Comparison of ENCODE assay signal across 1 cellular context in the genomic region with DNA sequence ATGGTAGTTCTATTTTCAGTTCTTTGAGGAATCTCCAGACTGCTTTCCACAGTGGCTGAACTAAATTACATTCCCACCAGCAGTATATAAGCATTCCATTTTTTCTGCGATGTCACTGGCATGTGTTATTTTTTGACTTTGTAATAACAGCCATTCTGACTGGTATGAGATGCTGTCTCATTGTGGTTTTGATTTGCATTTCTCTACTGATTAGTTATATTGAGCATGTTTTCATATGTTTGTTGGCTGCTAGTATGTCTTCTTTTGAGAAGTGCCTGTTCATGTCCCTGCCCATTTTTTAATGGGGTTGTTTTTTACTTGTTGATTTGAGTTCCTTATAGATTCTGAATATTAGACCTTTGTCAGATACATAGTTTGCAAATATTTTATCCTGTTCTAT.
TF ChIP-seq lines count a peak whose summit lies in the region.

No MANE protein-coding gene starts in this region.

TF ChIP-seq in K562, 482 proteins besides CTCF, POLR2A, EP300 and RAD21 (continued from another document and continues in another):
- TF ChIP-seq DPF2 (IDR thresholded peaks at IDR 0.05), result peak; percentile 69; the same call in 1 of the 2 replicates
- TF ChIP-seq, protein P1, sequence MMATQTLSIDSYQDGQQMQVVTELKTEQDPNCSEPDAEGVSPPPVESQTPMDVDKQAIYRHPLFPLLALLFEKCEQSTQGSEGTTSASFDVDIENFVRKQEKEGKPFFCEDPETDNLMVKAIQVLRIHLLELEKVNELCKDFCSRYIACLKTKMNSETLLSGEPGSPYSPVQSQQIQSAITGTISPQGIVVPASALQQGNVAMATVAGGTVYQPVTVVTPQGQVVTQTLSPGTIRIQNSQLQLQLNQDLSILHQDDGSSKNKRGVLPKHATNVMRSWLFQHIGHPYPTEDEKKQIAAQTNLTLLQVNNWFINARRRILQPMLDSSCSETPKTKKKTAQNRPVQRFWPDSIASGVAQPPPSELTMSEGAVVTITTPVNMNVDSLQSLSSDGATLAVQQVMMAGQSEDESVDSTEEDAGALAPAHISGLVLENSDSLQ (IDR thresholded peaks at IDR 0.05), result peak; percentile 24; the same call in 1 of the 2 replicates
- TF ChIP-seq NCOR1 (IDR thresholded peaks at IDR 0.05), result no peak
- peak; percentile 28; the same call in 1 of the 2 replicates for TF ChIP-seq MAFK (IDR thresholded peaks at IDR 0.05; ENCODE audit: low read length)
- no peak for TF ChIP-seq PHF21A (IDR thresholded peaks at IDR 0.05; ENCODE audit: borderline replicate concordance, low read depth)
- TF ChIP-seq, protein P2, sequence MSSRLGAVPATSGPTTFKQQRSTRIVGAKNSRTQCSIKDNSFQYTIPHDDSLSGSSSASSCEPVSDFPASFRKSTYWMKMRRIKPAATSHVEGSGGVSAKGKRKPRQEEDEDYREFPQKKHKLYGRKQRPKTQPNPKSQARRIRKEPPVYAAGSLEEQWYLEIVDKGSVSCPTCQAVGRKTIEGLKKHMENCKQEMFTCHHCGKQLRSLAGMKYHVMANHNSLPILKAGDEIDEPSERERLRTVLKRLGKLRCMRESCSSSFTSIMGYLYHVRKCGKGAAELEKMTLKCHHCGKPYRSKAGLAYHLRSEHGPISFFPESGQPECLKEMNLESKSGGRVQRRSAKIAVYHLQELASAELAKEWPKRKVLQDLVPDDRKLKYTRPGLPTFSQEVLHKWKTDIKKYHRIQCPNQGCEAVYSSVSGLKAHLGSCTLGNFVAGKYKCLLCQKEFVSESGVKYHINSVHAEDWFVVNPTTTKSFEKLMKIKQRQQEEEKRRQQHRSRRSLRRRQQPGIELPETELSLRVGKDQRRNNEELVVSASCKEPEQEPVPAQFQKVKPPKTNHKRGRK (tag; IDR thresholded peaks at IDR 0.05), result no peak
- TF ChIP-seq, protein P3, sequence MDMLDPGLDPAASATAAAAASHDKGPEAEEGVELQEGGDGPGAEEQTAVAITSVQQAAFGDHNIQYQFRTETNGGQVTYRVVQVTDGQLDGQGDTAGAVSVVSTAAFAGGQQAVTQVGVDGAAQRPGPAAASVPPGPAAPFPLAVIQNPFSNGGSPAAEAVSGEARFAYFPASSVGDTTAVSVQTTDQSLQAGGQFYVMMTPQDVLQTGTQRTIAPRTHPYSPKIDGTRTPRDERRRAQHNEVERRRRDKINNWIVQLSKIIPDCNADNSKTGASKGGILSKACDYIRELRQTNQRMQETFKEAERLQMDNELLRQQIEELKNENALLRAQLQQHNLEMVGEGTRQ (CRISPR knock-in tag; IDR thresholded peaks at IDR 0.05), result no peak
- peak; percentile 83 for TF ChIP-seq C11orf30 (IDR thresholded peaks at IDR 0.05; ENCODE audit: low read depth)
- no peak for TF ChIP-seq CHD1 (IDR thresholded peaks at IDR 0.05; ENCODE audit: low read length)
- TF ChIP-seq EHMT2 (IDR thresholded peaks at IDR 0.05), result no peak
- TF ChIP-seq ZNF584 (CRISPR knock-in tag; IDR thresholded peaks at IDR 0.05; ENCODE audit: low read depth), result no peak
- peak in 1 of 2 experiments; percentile 46; a peak in 1 of 4 replicates for TF ChIP-seq KDM1A (IDR thresholded peaks at IDR 0.05)
- TF ChIP-seq EP400 (IDR thresholded peaks at IDR 0.05), result peak; percentile 30; the same call in 1 of the 2 replicates
- TF ChIP-seq, protein P4, sequence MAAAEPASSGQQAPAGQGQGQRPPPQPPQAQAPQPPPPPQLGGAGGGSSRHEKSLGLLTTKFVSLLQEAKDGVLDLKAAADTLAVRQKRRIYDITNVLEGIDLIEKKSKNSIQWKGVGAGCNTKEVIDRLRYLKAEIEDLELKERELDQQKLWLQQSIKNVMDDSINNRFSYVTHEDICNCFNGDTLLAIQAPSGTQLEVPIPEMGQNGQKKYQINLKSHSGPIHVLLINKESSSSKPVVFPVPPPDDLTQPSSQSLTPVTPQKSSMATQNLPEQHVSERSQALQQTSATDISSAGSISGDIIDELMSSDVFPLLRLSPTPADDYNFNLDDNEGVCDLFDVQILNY (CRISPR knock-in tag; IDR thresholded peaks at IDR 0.05), result no peak
- TF ChIP-seq ARID1B (IDR thresholded peaks at IDR 0.05), result peak; percentile 51
- TF ChIP-seq, protein P5, sequence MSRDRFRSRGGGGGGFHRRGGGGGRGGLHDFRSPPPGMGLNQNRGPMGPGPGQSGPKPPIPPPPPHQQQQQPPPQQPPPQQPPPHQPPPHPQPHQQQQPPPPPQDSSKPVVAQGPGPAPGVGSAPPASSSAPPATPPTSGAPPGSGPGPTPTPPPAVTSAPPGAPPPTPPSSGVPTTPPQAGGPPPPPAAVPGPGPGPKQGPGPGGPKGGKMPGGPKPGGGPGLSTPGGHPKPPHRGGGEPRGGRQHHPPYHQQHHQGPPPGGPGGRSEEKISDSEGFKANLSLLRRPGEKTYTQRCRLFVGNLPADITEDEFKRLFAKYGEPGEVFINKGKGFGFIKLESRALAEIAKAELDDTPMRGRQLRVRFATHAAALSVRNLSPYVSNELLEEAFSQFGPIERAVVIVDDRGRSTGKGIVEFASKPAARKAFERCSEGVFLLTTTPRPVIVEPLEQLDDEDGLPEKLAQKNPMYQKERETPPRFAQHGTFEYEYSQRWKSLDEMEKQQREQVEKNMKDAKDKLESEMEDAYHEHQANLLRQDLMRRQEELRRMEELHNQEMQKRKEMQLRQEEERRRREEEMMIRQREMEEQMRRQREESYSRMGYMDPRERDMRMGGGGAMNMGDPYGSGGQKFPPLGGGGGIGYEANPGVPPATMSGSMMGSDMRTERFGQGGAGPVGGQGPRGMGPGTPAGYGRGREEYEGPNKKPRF (IDR thresholded peaks at IDR 0.05; ENCODE audit: low read depth, low read length), result no peak
- TF ChIP-seq RNF2 (IDR thresholded peaks at IDR 0.05), result no peak
- TF ChIP-seq, protein P6, sequence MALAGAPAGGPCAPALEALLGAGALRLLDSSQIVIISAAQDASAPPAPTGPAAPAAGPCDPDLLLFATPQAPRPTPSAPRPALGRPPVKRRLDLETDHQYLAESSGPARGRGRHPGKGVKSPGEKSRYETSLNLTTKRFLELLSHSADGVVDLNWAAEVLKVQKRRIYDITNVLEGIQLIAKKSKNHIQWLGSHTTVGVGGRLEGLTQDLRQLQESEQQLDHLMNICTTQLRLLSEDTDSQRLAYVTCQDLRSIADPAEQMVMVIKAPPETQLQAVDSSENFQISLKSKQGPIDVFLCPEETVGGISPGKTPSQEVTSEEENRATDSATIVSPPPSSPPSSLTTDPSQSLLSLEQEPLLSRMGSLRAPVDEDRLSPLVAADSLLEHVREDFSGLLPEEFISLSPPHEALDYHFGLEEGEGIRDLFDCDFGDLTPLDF (CRISPR knock-in tag; IDR thresholded peaks at IDR 0.05), result no peak
- TF ChIP-seq, protein P7, sequence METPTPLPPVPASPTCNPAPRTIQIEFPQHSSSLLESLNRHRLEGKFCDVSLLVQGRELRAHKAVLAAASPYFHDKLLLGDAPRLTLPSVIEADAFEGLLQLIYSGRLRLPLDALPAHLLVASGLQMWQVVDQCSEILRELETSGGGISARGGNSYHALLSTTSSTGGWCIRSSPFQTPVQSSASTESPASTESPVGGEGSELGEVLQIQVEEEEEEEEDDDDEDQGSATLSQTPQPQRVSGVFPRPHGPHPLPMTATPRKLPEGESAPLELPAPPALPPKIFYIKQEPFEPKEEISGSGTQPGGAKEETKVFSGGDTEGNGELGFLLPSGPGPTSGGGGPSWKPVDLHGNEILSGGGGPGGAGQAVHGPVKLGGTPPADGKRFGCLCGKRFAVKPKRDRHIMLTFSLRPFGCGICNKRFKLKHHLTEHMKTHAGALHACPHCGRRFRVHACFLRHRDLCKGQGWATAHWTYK (CRISPR knock-in tag; IDR thresholded peaks at IDR 0.05), result no peak
- TF ChIP-seq MXI1 (IDR thresholded peaks at IDR 0.05; ENCODE audit: low read depth, low read length), result no peak
- TF ChIP-seq SUPT5H (IDR thresholded peaks at IDR 0.05), result no peak
- TF ChIP-seq TRIM28 (IDR thresholded peaks at IDR 0.05), result peak; percentile 77
- peak; percentile 36 to 48; a peak in 2 of 4 replicates for TF ChIP-seq FOXK2 (conservative IDR thresholded peaks at IDR 0.05 in 1 of 2, IDR thresholded peaks at IDR 0.05 in 1 of 2; ENCODE audit: low read depth in 2 of 2)
- TF ChIP-seq ZNF133 (CRISPR knock-in tag; IDR thresholded peaks at IDR 0.05), result no peak
- peak; percentile 77 for TF ChIP-seq MAFG (tag; conservative IDR thresholded peaks at IDR 0.05)
- TF ChIP-seq, protein P8, sequence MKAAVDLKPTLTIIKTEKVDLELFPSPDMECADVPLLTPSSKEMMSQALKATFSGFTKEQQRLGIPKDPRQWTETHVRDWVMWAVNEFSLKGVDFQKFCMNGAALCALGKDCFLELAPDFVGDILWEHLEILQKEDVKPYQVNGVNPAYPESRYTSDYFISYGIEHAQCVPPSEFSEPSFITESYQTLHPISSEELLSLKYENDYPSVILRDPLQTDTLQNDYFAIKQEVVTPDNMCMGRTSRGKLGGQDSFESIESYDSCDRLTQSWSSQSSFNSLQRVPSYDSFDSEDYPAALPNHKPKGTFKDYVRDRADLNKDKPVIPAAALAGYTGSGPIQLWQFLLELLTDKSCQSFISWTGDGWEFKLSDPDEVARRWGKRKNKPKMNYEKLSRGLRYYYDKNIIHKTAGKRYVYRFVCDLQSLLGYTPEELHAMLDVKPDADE (conservative IDR thresholded peaks at IDR 0.05; ENCODE audit: control insufficient read depth, low read depth, low read length), result no peak
- TF ChIP-seq, protein P9, sequence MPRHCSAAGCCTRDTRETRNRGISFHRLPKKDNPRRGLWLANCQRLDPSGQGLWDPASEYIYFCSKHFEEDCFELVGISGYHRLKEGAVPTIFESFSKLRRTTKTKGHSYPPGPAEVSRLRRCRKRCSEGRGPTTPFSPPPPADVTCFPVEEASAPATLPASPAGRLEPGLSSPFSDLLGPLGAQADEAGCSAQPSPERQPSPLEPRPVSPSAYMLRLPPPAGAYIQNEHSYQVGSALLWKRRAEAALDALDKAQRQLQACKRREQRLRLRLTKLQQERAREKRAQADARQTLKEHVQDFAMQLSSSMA (CRISPR knock-in tag; IDR thresholded peaks at IDR 0.05), result no peak
- TF ChIP-seq, protein P10, sequence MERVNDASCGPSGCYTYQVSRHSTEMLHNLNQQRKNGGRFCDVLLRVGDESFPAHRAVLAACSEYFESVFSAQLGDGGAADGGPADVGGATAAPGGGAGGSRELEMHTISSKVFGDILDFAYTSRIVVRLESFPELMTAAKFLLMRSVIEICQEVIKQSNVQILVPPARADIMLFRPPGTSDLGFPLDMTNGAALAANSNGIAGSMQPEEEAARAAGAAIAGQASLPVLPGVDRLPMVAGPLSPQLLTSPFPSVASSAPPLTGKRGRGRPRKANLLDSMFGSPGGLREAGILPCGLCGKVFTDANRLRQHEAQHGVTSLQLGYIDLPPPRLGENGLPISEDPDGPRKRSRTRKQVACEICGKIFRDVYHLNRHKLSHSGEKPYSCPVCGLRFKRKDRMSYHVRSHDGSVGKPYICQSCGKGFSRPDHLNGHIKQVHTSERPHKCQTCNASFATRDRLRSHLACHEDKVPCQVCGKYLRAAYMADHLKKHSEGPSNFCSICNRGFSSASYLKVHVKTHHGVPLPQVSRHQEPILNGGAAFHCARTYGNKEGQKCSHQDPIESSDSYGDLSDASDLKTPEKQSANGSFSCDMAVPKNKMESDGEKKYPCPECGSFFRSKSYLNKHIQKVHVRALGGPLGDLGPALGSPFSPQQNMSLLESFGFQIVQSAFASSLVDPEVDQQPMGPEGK (CRISPR knock-in tag; IDR thresholded peaks at IDR 0.05; ENCODE audit: borderline replicate concordance), result no peak
- no peak for TF ChIP-seq OTX1 (CRISPR knock-in tag; IDR thresholded peaks at IDR 0.05)
- peak; percentile 37; the same call in 1 of the 2 replicates for TF ChIP-seq HLTF (IDR thresholded peaks at IDR 0.05)
- no peak for TF ChIP-seq FIP1L1 (IDR thresholded peaks at IDR 0.05; ENCODE audit: low read depth, low read length, poor library complexity, severe bottlenecking)
- no peak for TF ChIP-seq ELF1 (tag; IDR thresholded peaks at IDR 0.05)
- TF ChIP-seq POLR3A (IDR thresholded peaks at IDR 0.05; ENCODE audit: borderline replicate concordance, extremely low read depth, insufficient read depth, insufficient read length), result no peak
- TF ChIP-seq ZNF239 (CRISPR knock-in tag; IDR thresholded peaks at IDR 0.05), result no peak
- no peak for TF ChIP-seq HDAC8 (tag; IDR thresholded peaks at IDR 0.05)
- TF ChIP-seq FOXJ2 (tag; IDR thresholded peaks at IDR 0.05), result no peak
- TF ChIP-seq, protein P11, sequence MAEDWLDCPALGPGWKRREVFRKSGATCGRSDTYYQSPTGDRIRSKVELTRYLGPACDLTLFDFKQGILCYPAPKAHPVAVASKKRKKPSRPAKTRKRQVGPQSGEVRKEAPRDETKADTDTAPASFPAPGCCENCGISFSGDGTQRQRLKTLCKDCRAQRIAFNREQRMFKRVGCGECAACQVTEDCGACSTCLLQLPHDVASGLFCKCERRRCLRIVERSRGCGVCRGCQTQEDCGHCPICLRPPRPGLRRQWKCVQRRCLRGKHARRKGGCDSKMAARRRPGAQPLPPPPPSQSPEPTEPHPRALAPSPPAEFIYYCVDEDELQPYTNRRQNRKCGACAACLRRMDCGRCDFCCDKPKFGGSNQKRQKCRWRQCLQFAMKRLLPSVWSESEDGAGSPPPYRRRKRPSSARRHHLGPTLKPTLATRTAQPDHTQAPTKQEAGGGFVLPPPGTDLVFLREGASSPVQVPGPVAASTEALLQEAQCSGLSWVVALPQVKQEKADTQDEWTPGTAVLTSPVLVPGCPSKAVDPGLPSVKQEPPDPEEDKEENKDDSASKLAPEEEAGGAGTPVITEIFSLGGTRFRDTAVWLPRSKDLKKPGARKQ (CRISPR knock-in tag; IDR thresholded peaks at IDR 0.05), result no peak
- TF ChIP-seq NFE2 (IDR thresholded peaks at IDR 0.05; ENCODE audit: low read depth), result peak; percentile 92
- TF ChIP-seq SRF (CRISPR knock-in tag; IDR thresholded peaks at IDR 0.05), result no peak
- no peak for TF ChIP-seq PPARD (CRISPR knock-in tag; IDR thresholded peaks at IDR 0.05)
- TF ChIP-seq, protein P12, sequence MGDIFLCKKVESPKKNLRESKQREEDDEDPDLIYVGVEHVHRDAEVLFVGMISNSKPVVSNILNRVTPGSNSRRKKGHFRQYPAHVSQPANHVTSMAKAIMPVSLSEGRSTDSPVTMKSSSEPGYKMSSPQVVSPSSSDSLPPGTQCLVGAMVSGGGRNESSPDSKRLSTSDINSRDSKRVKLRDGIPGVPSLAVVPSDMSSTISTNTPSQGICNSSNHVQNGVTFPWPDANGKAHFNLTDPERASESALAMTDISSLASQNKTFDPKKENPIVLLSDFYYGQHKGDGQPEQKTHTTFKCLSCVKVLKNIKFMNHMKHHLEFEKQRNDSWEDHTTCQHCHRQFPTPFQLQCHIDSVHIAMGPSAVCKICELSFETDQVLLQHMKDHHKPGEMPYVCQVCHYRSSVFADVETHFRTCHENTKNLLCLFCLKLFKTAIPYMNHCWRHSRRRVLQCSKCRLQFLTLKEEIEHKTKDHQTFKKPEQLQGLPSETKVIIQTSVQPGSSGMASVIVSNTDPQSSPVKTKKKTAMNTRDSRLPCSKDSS (IDR thresholded peaks at IDR 0.05; ENCODE audit: low read depth, partially characterized antibody), result peak; percentile 38
- TF ChIP-seq ARID2 (IDR thresholded peaks at IDR 0.05), result no peak
- no peak for TF ChIP-seq ZNF644 (tag; IDR thresholded peaks at IDR 0.05; ENCODE audit: low read depth)
- TF ChIP-seq SRSF7 (optimal IDR thresholded peaks at IDR 0.05; ENCODE audit: low read depth, low read length), result no peak
- TF ChIP-seq, protein P13, sequence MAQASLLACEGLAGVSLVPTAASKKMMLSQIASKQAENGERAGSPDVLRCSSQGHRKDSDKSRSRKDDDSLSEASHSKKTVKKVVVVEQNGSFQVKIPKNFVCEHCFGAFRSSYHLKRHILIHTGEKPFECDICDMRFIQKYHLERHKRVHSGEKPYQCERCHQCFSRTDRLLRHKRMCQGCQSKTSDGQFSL (CRISPR knock-in tag; IDR thresholded peaks at IDR 0.05), result no peak
- TF ChIP-seq, protein P13 (tag; IDR thresholded peaks at IDR 0.05), result no peak
- TF ChIP-seq ARHGAP35 (IDR thresholded peaks at IDR 0.05; ENCODE audit: partially characterized antibody), result no peak
